ENCODE assay signal across 8 cellular contexts in genomic region chr1:23743287-23744052, GRCh38. TPM values are rescaled to one million over a fixed set of nuclear protein-coding genes. Genes with fewer than 3 reads are reported as not detected.
A peak's percentile ranks its signal among the peaks of the same experiment; 100 is the strongest.
DNase-seq lines count a peak whose midpoint lies in the region; ATAC-seq and TF ChIP-seq lines count a peak whose summit lies in the region.

ELOA (plus strand) TSS chr1:23743471; CDS start chr1:23743504, 33 bp downstream.

- peak within 1 kb of the TSS; percentile 90 to 98 (median 94) for H3K4me3 Mint-ChIP-seq in IgD-negative memory B cell

- peak within 1 kb of the TSS; percentile 88 for H2AFZ ChIP-seq in osteoblast (ENCODE audit: low read length)

- H3K27ac ChIP-seq in osteoblast (ENCODE audit: low read depth, low read length): peak within 1 kb of the TSS; percentile 46
- peak within 1 kb of the TSS; percentile 77 to 83 for H3K27ac ChIP-seq in thoracic aorta

- peak within 1 kb of the TSS; percentile 92 to 94 (median 94) for H3K27ac Mint-ChIP-seq in IgD-negative memory B cell

- H3K9me3 Mint-ChIP-seq in IgD-negative memory B cell: no peaks in the 10 kb centered on the region

- no peaks in the 10 kb centered on the region for H3K36me3 Mint-ChIP-seq in IgD-negative memory B cell

- H3K27me3 Mint-ChIP-seq in IgD-negative memory B cell: no peaks in the 10 kb centered on the region

- H3K79me2 ChIP-seq in osteoblast (ENCODE audit: insufficient read depth, low read length): peaks cover 62% of the 10 kb centered on the region

- H3K27me3 ChIP-seq in osteoblast (ENCODE audit: insufficient read depth, low read length): no peaks in the 10 kb centered on the region
- no peaks in the 10 kb centered on the region for H3K27me3 ChIP-seq in thoracic aorta (replicated peaks; ENCODE audit: insufficient read depth)

- no peak for TF ChIP-seq CTCF in osteoblast (IDR thresholded peaks at IDR 0.05; ENCODE audit: extremely low read depth, low read depth, low read length)
- no peak for TF ChIP-seq CTCF in thoracic aorta (IDR thresholded peaks at IDR 0.05)

- peaks cover 32% of the 10 kb centered on the region for H3K4me1 ChIP-seq in osteoblast (ENCODE audit: insufficient read depth, low read length)
- peaks cover 11 to 24% of the 10 kb centered on the region in 2 donors for H3K4me1 ChIP-seq in thoracic aorta (ENCODE audit: control insufficient read depth in 1 of 2, low read depth in 2 of 2)

- peaks cover 30 to 46% (median 40%) of the 10 kb centered on the region in 3 donors for H3K4me1 Mint-ChIP-seq in IgD-negative memory B cell

- ATAC-seq in GM21423 (IDR thresholded peaks at IDR 0.05; ENCODE audit: unreplicated experiment): peak; percentile 76
- peak; percentile 88 for ATAC-seq in SK-N-SH treated with all-trans-retinoic acid at 6 μM for 48 hours
- ATAC-seq in thoracic aorta (ENCODE audit: insufficient number of reproducible peaks, low FRiP score, low read depth): peak; percentile 25

- peaks cover 40% of the 10 kb centered on the region for H4K20me1 ChIP-seq in osteoblast (ENCODE audit: insufficient read depth, low read length)

- H3K9me3 ChIP-seq in osteoblast (ENCODE audit: low read depth, low read length): no peaks in the 10 kb centered on the region
- no peaks in the 10 kb centered on the region for H3K9me3 ChIP-seq in thoracic aorta

- H3K4me3 ChIP-seq in osteoblast (ENCODE audit: insufficient read depth, low read length) (peak within 1 kb of the TSS; percentile 84), thoracic aorta (peak within 1 kb of the TSS; percentile 96)

- peak within 1 kb of the TSS; percentile 87 for H3K4me2 ChIP-seq in osteoblast (ENCODE audit: insufficient read depth, low read length)

- peaks cover 3% of the 10 kb centered on the region for H3K36me3 ChIP-seq in osteoblast (ENCODE audit: insufficient read depth, low read length)
- no peaks in the 10 kb centered on the region for H3K36me3 ChIP-seq in thoracic aorta

- DNase-seq in DMS79 treated with DMSO at 0.1 percent for 48 hours (lab: John Stamatoyannopoulos, UW): peak; percentile 61
- peak; percentile 82 for DNase-seq in activated naive CD4-positive, alpha-beta T cell treated with anti-CD3 and anti-CD28 coated beads, Interleukin-2, amount 50 U/mL, for 16 hours
- peak; percentile 70 for DNase-seq in glomerular visceral epithelial cell (ENCODE audit: extremely low spot score)
- peak; percentile 98 for DNase-seq in osteoblast (ENCODE audit: insufficient read length, low spot score, missing footprints)
- no peak for DNase-seq in thoracic aorta (ENCODE audit: low spot score)

TF ChIP-seq in SK-N-SH treated with all-trans-retinoic acid at 6 μM for 48 hours, 23 proteins besides CTCF, POLR2A, EP300 and RAD21:
- TF ChIP-seq ZNF565 (CRISPR knock-in tag; conservative IDR thresholded peaks at IDR 0.05; ENCODE audit: low read depth): no peak
- TF ChIP-seq CSDC2 (CRISPR knock-in tag; IDR thresholded peaks at IDR 0.05): no peak
- TF ChIP-seq POU6F1 (CRISPR knock-in tag; IDR thresholded peaks at IDR 0.05; ENCODE audit: borderline replicate concordance, low read depth): no peak
- TF ChIP-seq CSRNP3 (CRISPR knock-in tag; IDR thresholded peaks at IDR 0.05): no peak
- TF ChIP-seq RARB (CRISPR knock-in tag; IDR thresholded peaks at IDR 0.05): no peak
- no peak for TF ChIP-seq ZFP30 (CRISPR knock-in tag; IDR thresholded peaks at IDR 0.05)
- TF ChIP-seq GLIS3 (CRISPR knock-in tag; IDR thresholded peaks at IDR 0.05): no peak
- no peak for TF ChIP-seq ISL1 (CRISPR knock-in tag; IDR thresholded peaks at IDR 0.05)
- no peak for TF ChIP-seq CREB5 (CRISPR knock-in tag; IDR thresholded peaks at IDR 0.05; ENCODE audit: low read depth)
- no peak for TF ChIP-seq TOX (CRISPR knock-in tag; IDR thresholded peaks at IDR 0.05; ENCODE audit: borderline replicate concordance)
- no peak for TF ChIP-seq SNAI2 (CRISPR knock-in tag; IDR thresholded peaks at IDR 0.05)
- TF ChIP-seq ESRRG (CRISPR knock-in tag; IDR thresholded peaks at IDR 0.05): no peak
- TF ChIP-seq BACH2 (CRISPR knock-in tag; IDR thresholded peaks at IDR 0.05; ENCODE audit: borderline replicate concordance): no peak
- TF ChIP-seq OSR1 (CRISPR knock-in tag; IDR thresholded peaks at IDR 0.05): no peak
- TF ChIP-seq ZC3H10 (CRISPR knock-in tag; IDR thresholded peaks at IDR 0.05): no peak
- TF ChIP-seq ZNF8 (CRISPR knock-in tag; IDR thresholded peaks at IDR 0.05): no peak
- no peak for TF ChIP-seq ZNF70 (CRISPR knock-in tag; IDR thresholded peaks at IDR 0.05)
- TF ChIP-seq ZFP3 (CRISPR knock-in tag; IDR thresholded peaks at IDR 0.05): no peak
- no peak for TF ChIP-seq PPARA (CRISPR knock-in tag; IDR thresholded peaks at IDR 0.05; ENCODE audit: borderline replicate concordance)
- no peak for TF ChIP-seq TCF4 (CRISPR knock-in tag; IDR thresholded peaks at IDR 0.05; ENCODE audit: borderline replicate concordance)
TF ChIP-seq in SK-N-SH treated with all-trans-retinoic acid at 6 μM for 48 hours: peak in this region for 0.

RNA-seq across cellular contexts. Expression of gene ELOA, which starts in this region (rescaled TPM):
- 100 TPM for polyA plus RNA-seq in IgD-negative memory B cell
- total RNA-seq in osteoblast (41.5 and 42.0 TPM in 2 replicates), thoracic aorta (10 to 100 TPM; 23.3 to 40.6 TPM)

Comparison
In these comparisons a context has a peak if more than half of its experiments do, and no peak if none do; other contexts are left out.
1. ATAC-seq: peak in every context shown above with its lines; median percentile 88 in SK-N-SH treated with all-trans-retinoic acid at 6 μM for 48 hours; 76 in GM21423; 25 in thoracic aorta.